22 cellular contexts compared by ENCODE assay signal in the genomic region with DNA sequence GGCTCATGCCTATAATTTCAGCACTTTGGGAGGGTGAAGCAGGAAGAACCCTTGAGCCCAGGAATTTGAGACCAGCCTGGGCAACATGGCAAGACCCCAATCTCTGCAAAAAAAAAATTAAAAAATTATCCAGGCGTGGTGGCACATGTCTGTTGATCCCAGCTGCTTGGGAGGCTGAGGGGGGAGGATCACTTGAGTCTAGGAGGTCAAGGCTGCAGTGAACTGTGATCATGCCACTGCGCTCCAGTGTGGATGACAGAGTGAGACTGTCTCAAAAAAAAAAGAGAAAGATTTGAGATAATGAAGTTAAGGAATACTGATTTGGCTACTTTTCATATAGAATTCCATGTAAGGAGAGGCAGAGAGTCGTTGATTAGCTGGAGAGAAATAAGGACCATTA.
A peak's percentile ranks its signal among the peaks of the same experiment; 100 is the strongest.
DNase-seq lines count a peak whose midpoint lies in the region; ATAC-seq and TF ChIP-seq lines count a peak whose summit lies in the region.
"Had no signal": no experiment of that assay in that cellular context is flagged by ENCODE, and none has a peak within 500 bp of the region (broad histone marks: within the 10 kb centered on the region; RNA-seq: fewer than 3 reads in every experiment).

No MANE protein-coding gene starts in this region.

- H3K9me3 ChIP-seq in left ventricle myocardium inferior (replicated peaks) (no peaks in the 10 kb centered on the region), left lung (no peaks in the 10 kb centered on the region), skeletal muscle tissue (ENCODE audit: control insufficient read depth in 3 of 3, low read length in 3 of 3) (no peaks in the 10 kb centered on the region), uterus (no peaks in the 10 kb centered on the region), SK-N-SH (no peaks in the 10 kb centered on the region)

- no peaks in the 10 kb centered on the region for H4K20me1 ChIP-seq in SK-N-SH (ENCODE audit: insufficient read depth)

- CTCF ChIA-PET in SK-N-SH (lab: Yijun Ruan, JAX) = interaction anchor here (1.0 kb wide), 1 partner anchor 24 kb away, joined by 4 read pairs; no protein-coding TSS in a partner anchor

- peak overlapping the region; percentile 40 for H3K4me3 ChIP-seq in left ventricle myocardium inferior
- H3K4me3 ChIP-seq in left lung = no peak overlapping the region
- H3K4me3 ChIP-seq in skeletal muscle tissue (ENCODE audit: low read length in 3 of 3) = peak overlapping the region in 2 of 3 donors; percentile 13 to 38
- H3K4me3 ChIP-seq in uterus = no peak overlapping the region
- H3K4me3 ChIP-seq in SK-N-SH (ENCODE audit: low read depth in 2 of 2, low read length in 1 of 2) = no peak overlapping the region
- H3K4me3 ChIP-seq: lung had no signal

- H2AFZ ChIP-seq in SK-N-SH (ENCODE audit: low read depth) = no peak overlapping the region

- no peaks in the 10 kb centered on the region for H3K9me2 ChIP-seq in SK-N-SH

- ATAC-seq in Right ventricle myocardium inferior = no peak
- ATAC-seq in left lung = no peak
- ATAC-seq in HG03097 (IDR thresholded peaks at IDR 0.05; ENCODE audit: low FRiP score, unreplicated experiment) = no peak
- ATAC-seq: Panc1 had no signal

- no peak for TF ChIP-seq EP300 in SK-N-SH (IDR thresholded peaks at IDR 0.05; ENCODE audit: borderline replicate concordance in 1 of 2, low read depth in 1 of 2, low read length in 1 of 2)

- no peaks in the 10 kb centered on the region for H3K79me2 ChIP-seq in SK-N-SH (ENCODE audit: insufficient read depth)

- H3K9ac ChIP-seq in skeletal muscle tissue (ENCODE audit: low read depth in 1 of 3, low read length in 3 of 3) = peak overlapping the region; percentile 18 to 51 (median 47)
- H3K9ac ChIP-seq in SK-N-SH = no peak overlapping the region
- H3K9ac ChIP-seq: KMS-11 had no signal

- POLR2A ChIA-PET in SK-N-SH (lab: Yijun Ruan, JAX) = no interaction called here

- TF ChIP-seq POLR2A in uterus (IDR thresholded peaks at IDR 0.05) = no peak

- H3F3A ChIP-seq in SK-N-SH (replicated peaks; ENCODE audit: insufficient read depth) = no peaks in the 10 kb centered on the region

- WGBS in SK-N-SH (ENCODE audit: low lambda C conversion rate) = 67% methylated on average over 3 of the region's 3 CpGs

- intact Hi-C loops in left ventricle myocardium inferior (cut with micrococcal nuclease) = no loop called here
- intact Hi-C loops in Right ventricle myocardium inferior (cut with DNase I) = loop anchor here (5.0 kb wide), 2 partner anchors 62 to 597 kb away; a partner anchor contains a TSS
- intact Hi-C loops in left lung (cut with DNase I) = no loop called here
- intact Hi-C loops in uterus (cut with DNase I; ENCODE audit: low total_unique reads) = no loop called here

- no peak overlapping the region for H3K4me2 ChIP-seq in SK-N-SH
- H3K4me2 ChIP-seq: KMS-11 had no signal

- H3K36me3 ChIP-seq in left ventricle myocardium inferior (no peaks in the 10 kb centered on the region), left lung (no peaks in the 10 kb centered on the region), skeletal muscle tissue (ENCODE audit: control insufficient read depth in 3 of 3, insufficient read depth in 3 of 3, low read length in 3 of 3) (peaks cover 0 to 1% (median 0%) of the 10 kb centered on the region in 3 donors), uterus (no peaks in the 10 kb centered on the region), SK-N-SH (replicated peaks in 1 of 2; ENCODE audit: control insufficient read depth in 1 of 2, insufficient read depth in 2 of 2, low read length in 1 of 2) (peaks cover 0 to 6% of the 10 kb centered on the region in 2 experiments)

- H3K27me3 ChIP-seq in left ventricle myocardium inferior (ENCODE audit: low read depth) (no peaks in the 10 kb centered on the region), left lung (no peaks in the 10 kb centered on the region), skeletal muscle tissue (ENCODE audit: control insufficient read depth in 3 of 3, insufficient read depth in 3 of 3, low read length in 3 of 3) (no peaks in the 10 kb centered on the region), uterus (no peaks in the 10 kb centered on the region), SK-N-SH (ENCODE audit: insufficient read depth) (no peaks in the 10 kb centered on the region)

- H3K4me1 ChIP-seq in left ventricle myocardium inferior = peaks cover 86% of the 10 kb centered on the region
- peaks cover 5 to 7% of the 10 kb centered on the region in 2 donors for H3K4me1 ChIP-seq in left lung
- peaks cover 44 to 56% (median 55%) of the 10 kb centered on the region in 3 donors for H3K4me1 ChIP-seq in skeletal muscle tissue (ENCODE audit: control insufficient read depth in 3 of 3, insufficient read depth in 3 of 3, low read length in 3 of 3)
- peaks cover 0 to 15% of the 10 kb centered on the region in 2 donors for H3K4me1 ChIP-seq in uterus
- no peaks in the 10 kb centered on the region for H3K4me1 ChIP-seq in SK-N-SH (ENCODE audit: control insufficient read depth in 1 of 2, insufficient read depth in 2 of 2, low read depth in 1 of 2, low read length in 1 of 2)

- H3K27ac ChIP-seq in left ventricle myocardium inferior (replicated peaks) (peak overlapping the region; percentile 97), left lung (peak overlapping the region; percentile 29 to 64), skeletal muscle tissue (ENCODE audit: low read depth, low read length) (peak overlapping the region; percentile 75), uterus (peak overlapping the region; percentile 41 to 87), SK-N-SH (ENCODE audit: low read depth in 2 of 2, low read length in 1 of 2) (no peak overlapping the region)
- H3K27ac ChIP-seq: KMS-11 had no signal

- TF ChIP-seq CTCF in left ventricle myocardium inferior (IDR thresholded peaks at IDR 0.05; ENCODE audit: borderline replicate concordance) (no peak), left lung (IDR thresholded peaks at IDR 0.05) (no peak), uterus (IDR thresholded peaks at IDR 0.05) (no peak), SK-N-SH (IDR thresholded peaks at IDR 0.05) (no peak)

- DNase-seq in left ventricle myocardium inferior (no peak), Right ventricle myocardium inferior (ENCODE audit: missing footprints) (no peak), left lung (no peak), uterus (no peak), SK-N-SH (no peak), SKM-1 treated with dmso at 0.1 percent for 144 hours (lab: John Stamatoyannopoulos, UW; ENCODE audit: unreplicated experiment) (no peak)
- DNase-seq: activated CD4-positive, alpha-beta memory T cell treated with anti-CD3 and anti-CD28 coated beads for 36 hours; activated naive CD8-positive, alpha-beta T cell treated with anti-CD3 and anti-CD28 coated beads for 36 hours; COR-L47; cortex of kidney; DMS79; endodermal cell; HFFc6; NCI-H146; NCI-H2171 treated with DMSO at 0.1 percent for 48 hours; NCI-H524 treated with DMSO at 0.1 percent for 48 hours; retina had no signal

- no peak for TF ChIP-seq RAD21 in SK-N-SH (IDR thresholded peaks at IDR 0.05; ENCODE audit: low read length)

TF ChIP-seq in SK-N-SH, 30 proteins besides CTCF, POLR2A, EP300 and RAD21 (continues in another document):
- no peak for TF ChIP-seq SIN3A (IDR thresholded peaks at IDR 0.05; ENCODE audit: borderline replicate concordance, low read depth, low read length)
- TF ChIP-seq GABPA (IDR thresholded peaks at IDR 0.05; ENCODE audit: low read depth) = no peak
- TF ChIP-seq CHD2 (IDR thresholded peaks at IDR 0.05; ENCODE audit: low read length, partially characterized antibody) = no peak
- TF ChIP-seq, protein P1, sequence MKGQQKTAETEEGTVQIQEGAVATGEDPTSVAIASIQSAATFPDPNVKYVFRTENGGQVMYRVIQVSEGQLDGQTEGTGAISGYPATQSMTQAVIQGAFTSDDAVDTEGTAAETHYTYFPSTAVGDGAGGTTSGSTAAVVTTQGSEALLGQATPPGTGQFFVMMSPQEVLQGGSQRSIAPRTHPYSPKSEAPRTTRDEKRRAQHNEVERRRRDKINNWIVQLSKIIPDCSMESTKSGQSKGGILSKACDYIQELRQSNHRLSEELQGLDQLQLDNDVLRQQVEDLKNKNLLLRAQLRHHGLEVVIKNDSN (IDR thresholded peaks at IDR 0.05; ENCODE audit: borderline replicate concordance, low read depth) = no peak
- TF ChIP-seq ELF1 (IDR thresholded peaks at IDR 0.05) = no peak
- no peak for TF ChIP-seq GATA2 (CRISPR knock-in tag; IDR thresholded peaks at IDR 0.05)
- TF ChIP-seq POLR2AphosphoS5 (IDR thresholded peaks at IDR 0.05; ENCODE audit: low read depth, low read length) = no peak
- TF ChIP-seq, protein P2, sequence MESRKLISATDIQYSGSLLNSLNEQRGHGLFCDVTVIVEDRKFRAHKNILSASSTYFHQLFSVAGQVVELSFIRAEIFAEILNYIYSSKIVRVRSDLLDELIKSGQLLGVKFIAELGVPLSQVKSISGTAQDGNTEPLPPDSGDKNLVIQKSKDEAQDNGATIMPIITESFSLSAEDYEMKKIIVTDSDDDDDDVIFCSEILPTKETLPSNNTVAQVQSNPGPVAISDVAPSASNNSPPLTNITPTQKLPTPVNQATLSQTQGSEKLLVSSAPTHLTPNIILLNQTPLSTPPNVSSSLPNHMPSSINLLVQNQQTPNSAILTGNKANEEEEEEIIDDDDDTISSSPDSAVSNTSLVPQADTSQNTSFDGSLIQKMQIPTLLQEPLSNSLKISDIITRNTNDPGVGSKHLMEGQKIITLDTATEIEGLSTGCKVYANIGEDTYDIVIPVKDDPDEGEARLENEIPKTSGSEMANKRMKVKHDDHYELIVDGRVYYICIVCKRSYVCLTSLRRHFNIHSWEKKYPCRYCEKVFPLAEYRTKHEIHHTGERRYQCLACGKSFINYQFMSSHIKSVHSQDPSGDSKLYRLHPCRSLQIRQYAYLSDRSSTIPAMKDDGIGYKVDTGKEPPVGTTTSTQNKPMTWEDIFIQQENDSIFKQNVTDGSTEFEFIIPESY (IDR thresholded peaks at IDR 0.05; ENCODE audit: borderline replicate concordance, low read depth) = no peak
- no peak for TF ChIP-seq JUND (IDR thresholded peaks at IDR 0.05)
- TF ChIP-seq, protein P3, sequence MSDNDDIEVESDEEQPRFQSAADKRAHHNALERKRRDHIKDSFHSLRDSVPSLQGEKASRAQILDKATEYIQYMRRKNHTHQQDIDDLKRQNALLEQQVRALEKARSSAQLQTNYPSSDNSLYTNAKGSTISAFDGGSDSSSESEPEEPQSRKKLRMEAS (IDR thresholded peaks at IDR 0.05; ENCODE audit: low read depth) = no peak
- TF ChIP-seq, protein P4, sequence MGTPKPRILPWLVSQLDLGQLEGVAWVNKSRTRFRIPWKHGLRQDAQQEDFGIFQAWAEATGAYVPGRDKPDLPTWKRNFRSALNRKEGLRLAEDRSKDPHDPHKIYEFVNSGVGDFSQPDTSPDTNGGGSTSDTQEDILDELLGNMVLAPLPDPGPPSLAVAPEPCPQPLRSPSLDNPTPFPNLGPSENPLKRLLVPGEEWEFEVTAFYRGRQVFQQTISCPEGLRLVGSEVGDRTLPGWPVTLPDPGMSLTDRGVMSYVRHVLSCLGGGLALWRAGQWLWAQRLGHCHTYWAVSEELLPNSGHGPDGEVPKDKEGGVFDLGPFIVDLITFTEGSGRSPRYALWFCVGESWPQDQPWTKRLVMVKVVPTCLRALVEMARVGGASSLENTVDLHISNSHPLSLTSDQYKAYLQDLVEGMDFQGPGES (IDR thresholded peaks at IDR 0.05; ENCODE audit: low read depth, low read length) = no peak
- no peak for TF ChIP-seq RCOR1 (IDR thresholded peaks at IDR 0.05; ENCODE audit: low read length)

Comparison
In these comparisons a context has a peak if more than half of its experiments do, and no peak if none do; other contexts are left out.
1. H3K27ac ChIP-seq: peak in left ventricle myocardium inferior (single experiment), left lung (2 of 2), skeletal muscle tissue (single experiment) and uterus (2 of 2); none in SK-N-SH (0 of 2).
2. H3K4me3 ChIP-seq: peak in left ventricle myocardium inferior (single experiment) and skeletal muscle tissue (2 of 3); none in left lung (0 of 2), uterus (0 of 2) and SK-N-SH (0 of 2).